1 cellular context compared by ENCODE assay signal in the genomic region with DNA sequence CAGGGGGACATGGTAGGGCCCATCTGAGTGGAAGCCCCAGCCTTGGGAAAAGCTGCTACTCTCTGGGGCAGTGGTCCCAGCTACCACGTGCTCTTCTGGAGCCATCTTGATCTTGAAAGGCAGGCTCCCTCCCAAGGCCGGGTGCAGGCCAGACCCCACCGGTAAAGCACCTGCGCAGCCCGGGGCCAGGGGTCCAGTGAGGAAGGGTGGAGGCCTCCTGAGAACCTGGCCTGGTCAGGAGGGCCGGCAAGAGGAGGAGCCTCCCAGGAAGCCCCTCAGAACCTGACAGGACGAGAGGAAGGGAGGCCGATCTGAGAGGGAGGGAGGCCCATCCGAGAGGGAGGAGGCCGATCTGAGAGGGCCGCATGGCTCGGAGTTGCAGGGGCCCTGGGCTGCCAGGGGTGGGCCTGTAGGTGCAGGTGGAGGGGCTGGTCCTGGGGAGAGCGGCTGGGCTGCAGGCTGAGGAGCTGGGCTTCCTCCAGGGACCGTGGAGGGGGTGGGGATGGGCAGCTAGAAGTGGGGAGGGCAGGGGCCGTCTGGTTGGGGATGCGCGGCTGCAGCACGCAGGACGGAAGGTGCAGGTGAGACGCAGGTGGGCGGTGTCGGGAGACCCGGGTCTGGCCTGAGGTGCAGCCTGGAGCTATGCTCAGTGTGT.
TF ChIP-seq lines count a peak whose summit lies in the region.

No MANE protein-coding gene starts in this region.

TF ChIP-seq in GM23338, 12 proteins besides CTCF, POLR2A, EP300 and RAD21 (continued from another document):
- TF ChIP-seq, protein P1, sequence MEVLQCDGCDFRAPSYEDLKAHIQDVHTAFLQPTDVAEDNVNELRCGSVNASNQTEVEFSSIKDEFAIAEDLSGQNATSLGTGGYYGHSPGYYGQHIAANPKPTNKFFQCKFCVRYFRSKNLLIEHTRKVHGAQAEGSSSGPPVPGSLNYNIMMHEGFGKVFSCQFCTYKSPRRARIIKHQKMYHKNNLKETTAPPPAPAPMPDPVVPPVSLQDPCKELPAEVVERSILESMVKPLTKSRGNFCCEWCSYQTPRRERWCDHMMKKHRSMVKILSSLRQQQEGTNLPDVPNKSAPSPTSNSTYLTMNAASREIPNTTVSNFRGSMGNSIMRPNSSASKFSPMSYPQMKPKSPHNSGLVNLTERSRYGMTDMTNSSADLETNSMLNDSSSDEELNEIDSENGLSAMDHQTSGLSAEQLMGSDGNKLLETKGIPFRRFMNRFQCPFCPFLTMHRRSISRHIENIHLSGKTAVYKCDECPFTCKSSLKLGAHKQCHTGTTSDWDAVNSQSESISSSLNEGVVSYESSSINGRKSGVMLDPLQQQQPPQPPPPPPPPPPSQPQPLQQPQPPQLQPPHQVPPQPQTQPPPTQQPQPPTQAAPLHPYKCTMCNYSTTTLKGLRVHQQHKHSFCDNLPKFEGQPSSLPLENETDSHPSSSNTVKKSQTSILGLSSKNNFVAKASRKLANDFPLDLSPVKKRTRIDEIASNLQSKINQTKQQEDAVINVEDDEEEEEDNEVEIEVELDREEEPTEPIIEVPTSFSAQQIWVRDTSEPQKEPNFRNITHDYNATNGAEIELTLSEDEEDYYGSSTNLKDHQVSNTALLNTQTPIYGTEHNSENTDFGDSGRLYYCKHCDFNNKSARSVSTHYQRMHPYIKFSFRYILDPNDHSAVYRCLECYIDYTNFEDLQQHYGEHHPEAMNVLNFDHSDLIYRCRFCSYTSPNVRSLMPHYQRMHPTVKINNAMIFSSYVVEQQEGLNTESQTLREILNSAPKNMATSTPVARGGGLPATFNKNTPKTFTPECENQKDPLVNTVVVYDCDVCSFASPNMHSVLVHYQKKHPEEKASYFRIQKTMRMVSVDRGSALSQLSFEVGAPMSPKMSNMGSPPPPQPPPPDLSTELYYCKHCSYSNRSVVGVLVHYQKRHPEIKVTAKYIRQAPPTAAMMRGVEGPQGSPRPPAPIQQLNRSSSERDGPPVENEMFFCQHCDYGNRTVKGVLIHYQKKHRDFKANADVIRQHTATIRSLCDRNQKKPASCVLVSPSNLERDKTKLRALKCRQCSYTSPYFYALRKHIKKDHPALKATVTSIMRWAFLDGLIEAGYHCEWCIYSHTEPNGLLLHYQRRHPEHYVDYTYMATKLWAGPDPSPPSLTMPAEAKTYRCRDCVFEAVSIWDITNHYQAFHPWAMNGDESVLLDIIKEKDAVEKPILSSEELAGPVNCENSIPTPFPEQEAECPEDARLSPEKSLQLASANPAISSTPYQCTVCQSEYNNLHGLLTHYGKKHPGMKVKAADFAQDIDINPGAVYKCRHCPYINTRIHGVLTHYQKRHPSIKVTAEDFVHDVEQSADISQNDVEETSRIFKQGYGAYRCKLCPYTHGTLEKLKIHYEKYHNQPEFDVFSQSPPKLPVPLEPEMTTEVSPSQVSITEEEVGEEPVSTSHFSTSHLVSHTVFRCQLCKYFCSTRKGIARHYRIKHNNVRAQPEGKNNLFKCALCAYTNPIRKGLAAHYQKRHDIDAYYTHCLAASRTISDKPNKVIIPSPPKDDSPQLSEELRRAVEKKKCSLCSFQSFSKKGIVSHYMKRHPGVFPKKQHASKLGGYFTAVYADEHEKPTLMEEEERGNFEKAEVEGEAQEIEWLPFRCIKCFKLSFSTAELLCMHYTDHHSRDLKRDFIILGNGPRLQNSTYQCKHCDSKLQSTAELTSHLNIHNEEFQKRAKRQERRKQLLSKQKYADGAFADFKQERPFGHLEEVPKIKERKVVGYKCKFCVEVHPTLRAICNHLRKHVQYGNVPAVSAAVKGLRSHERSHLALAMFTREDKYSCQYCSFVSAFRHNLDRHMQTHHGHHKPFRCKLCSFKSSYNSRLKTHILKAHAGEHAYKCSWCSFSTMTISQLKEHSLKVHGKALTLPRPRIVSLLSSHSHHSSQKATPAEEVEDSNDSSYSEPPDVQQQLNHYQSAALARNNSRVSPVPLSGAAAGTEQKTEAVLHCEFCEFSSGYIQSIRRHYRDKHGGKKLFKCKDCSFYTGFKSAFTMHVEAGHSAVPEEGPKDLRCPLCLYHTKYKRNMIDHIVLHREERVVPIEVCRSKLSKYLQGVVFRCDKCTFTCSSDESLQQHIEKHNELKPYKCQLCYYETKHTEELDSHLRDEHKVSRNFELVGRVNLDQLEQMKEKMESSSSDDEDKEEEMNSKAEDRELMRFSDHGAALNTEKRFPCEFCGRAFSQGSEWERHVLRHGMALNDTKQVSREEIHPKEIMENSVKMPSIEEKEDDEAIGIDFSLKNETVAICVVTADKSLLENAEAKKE (CRISPR knock-in tag; IDR thresholded peaks at IDR 0.05), result no peak
- TF ChIP-seq JUNB (IDR thresholded peaks at IDR 0.05; ENCODE audit: unreplicated experiment) (no peak), EZH2 (IDR thresholded peaks at IDR 0.05; ENCODE audit: low read depth, unreplicated experiment) (no peak), EZH2phosphoT487 (IDR thresholded peaks at IDR 0.05; ENCODE audit: unreplicated experiment) (no peak), NANOG (IDR thresholded peaks at IDR 0.05; ENCODE audit: borderline replicate concordance) (no peak), ZNF114 (CRISPR knock-in tag; IDR thresholded peaks at IDR 0.05) (no peak), CREB1 (CRISPR knock-in tag; IDR thresholded peaks at IDR 0.05; ENCODE audit: low read depth) (no peak)
